ENCODE assay signal across 9 cellular contexts in genomic region chr4:83240379-83240875, GRCh38. TPM values are rescaled to one million over a fixed set of nuclear protein-coding genes. Genes with fewer than 3 reads are reported as not detected.
DNase-seq lines count a peak whose midpoint lies in the region; ATAC-seq lines count a peak whose summit lies in the region.
"Had no signal": no experiment of that assay in that cellular context is flagged by ENCODE, and none has a peak within 500 bp of the region (broad histone marks: within the 10 kb centered on the region; RNA-seq: fewer than 3 reads in every experiment).

No MANE protein-coding gene starts in this region.

- DNase-seq in activated naive CD8-positive, alpha-beta T cell treated with anti-CD3 and anti-CD28 coated beads, Interleukin-2, amount 10 ng/mL, durations not matched to agents 7 days and 5 days = no peak
- DNase-seq in activated naive CD8-positive, alpha-beta T cell treated with anti-CD3 and anti-CD28 coated beads for 36 hours = no peak
- peak; percentile 100 for DNase-seq in MV-4-11 (lab: John Stamatoyannopoulos, UW)
- DNase-seq in stimulated activated naive B cell treated with anti-CD40 and anti-IgM and Interleukin-4, amounts not matched to agents 10 μg/mL and 1 μg/mL and 100 μg/mL, for 72 hours = peak; percentile 68
- no peak for DNase-seq in NCI-H2081 treated with DMSO at 0.1 percent for 48 hours (lab: John Stamatoyannopoulos, UW)
- no peak for DNase-seq in OCI-M2 (lab: John Stamatoyannopoulos, UW; ENCODE audit: unreplicated experiment)
- no peak for DNase-seq in NCI-H2227 treated with DMSO at 0.1 percent for 48 hours (lab: John Stamatoyannopoulos, UW)

- no peak for ATAC-seq in activated naive CD8-positive, alpha-beta T cell treated with anti-CD3 and anti-CD28 coated beads, Interleukin-2, amount 10 ng/mL, durations not matched to agents 7 days and 5 days (ENCODE audit: low read depth)
- ATAC-seq in HG02870 (IDR thresholded peaks at IDR 0.05; ENCODE audit: unreplicated experiment) = peak; percentile 86
- peak; percentile 96 to 97 for ATAC-seq in stimulated activated naive B cell treated with anti-CD40 and anti-IgM and Interleukin-4, amounts not matched to agents 10 μg/mL and 1 μg/mL and 100 μg/mL, for 72 hours (replicated peaks)

- POLR2A ChIA-PET in activated naive CD8-positive, alpha-beta T cell treated with anti-CD3 and anti-CD28 coated beads, Interleukin-2, amount 10 ng/mL, durations not matched to agents 7 days and 5 days (lab: Charles Lee) = no interaction called here

- peaks cover 63% of the 10 kb centered on the region for H3K4me1 Mint-ChIP-seq in activated naive CD8-positive, alpha-beta T cell treated with anti-CD3 and anti-CD28 coated beads, Interleukin-2, amount 10 ng/mL, durations not matched to agents 7 days and 5 days
- peaks cover 42% of the 10 kb centered on the region for H3K4me1 Mint-ChIP-seq in activated naive CD8-positive, alpha-beta T cell treated with anti-CD3 and anti-CD28 coated beads for 36 hours
- H3K4me1 Mint-ChIP-seq in stimulated activated naive B cell treated with anti-CD40 and anti-IgM and Interleukin-4, amounts not matched to agents 10 μg/mL and 1 μg/mL and 100 μg/mL, for 72 hours = peaks cover 33 to 69% of the 10 kb centered on the region in 2 donors
- H3K4me1 Mint-ChIP-seq: nephron had no signal

- peak overlapping the region; percentile 49 for H3K27ac Mint-ChIP-seq in activated naive CD8-positive, alpha-beta T cell treated with anti-CD3 and anti-CD28 coated beads, Interleukin-2, amount 10 ng/mL, durations not matched to agents 7 days and 5 days
- H3K27ac Mint-ChIP-seq in activated naive CD8-positive, alpha-beta T cell treated with anti-CD3 and anti-CD28 coated beads for 36 hours = no peak overlapping the region
- peak overlapping the region; percentile 66 for H3K27ac Mint-ChIP-seq in stimulated activated naive B cell treated with anti-CD40 and anti-IgM and Interleukin-4, amounts not matched to agents 10 μg/mL and 1 μg/mL and 100 μg/mL, for 72 hours
- H3K27ac Mint-ChIP-seq: nephron had no signal

- H3K9me3 Mint-ChIP-seq in activated naive CD8-positive, alpha-beta T cell treated with anti-CD3 and anti-CD28 coated beads, Interleukin-2, amount 10 ng/mL, durations not matched to agents 7 days and 5 days = peaks cover 11% of the 10 kb centered on the region
- peaks cover 2% of the 10 kb centered on the region for H3K9me3 Mint-ChIP-seq in activated naive CD8-positive, alpha-beta T cell treated with anti-CD3 and anti-CD28 coated beads for 36 hours
- peaks cover 0 to 5% of the 10 kb centered on the region in 2 donors for H3K9me3 Mint-ChIP-seq in stimulated activated naive B cell treated with anti-CD40 and anti-IgM and Interleukin-4, amounts not matched to agents 10 μg/mL and 1 μg/mL and 100 μg/mL, for 72 hours

- peaks cover 40% of the 10 kb centered on the region for H3K36me3 Mint-ChIP-seq in activated naive CD8-positive, alpha-beta T cell treated with anti-CD3 and anti-CD28 coated beads, Interleukin-2, amount 10 ng/mL, durations not matched to agents 7 days and 5 days
- H3K36me3 Mint-ChIP-seq in activated naive CD8-positive, alpha-beta T cell treated with anti-CD3 and anti-CD28 coated beads for 36 hours = peaks cover 27% of the 10 kb centered on the region
- peaks cover 2 to 15% of the 10 kb centered on the region in 2 donors for H3K36me3 Mint-ChIP-seq in stimulated activated naive B cell treated with anti-CD40 and anti-IgM and Interleukin-4, amounts not matched to agents 10 μg/mL and 1 μg/mL and 100 μg/mL, for 72 hours

- peaks cover 2% of the 10 kb centered on the region for H3K27me3 Mint-ChIP-seq in activated naive CD8-positive, alpha-beta T cell treated with anti-CD3 and anti-CD28 coated beads, Interleukin-2, amount 10 ng/mL, durations not matched to agents 7 days and 5 days
- H3K27me3 Mint-ChIP-seq in activated naive CD8-positive, alpha-beta T cell treated with anti-CD3 and anti-CD28 coated beads for 36 hours = no peaks in the 10 kb centered on the region
- no peaks in the 10 kb centered on the region for H3K27me3 Mint-ChIP-seq in stimulated activated naive B cell treated with anti-CD40 and anti-IgM and Interleukin-4, amounts not matched to agents 10 μg/mL and 1 μg/mL and 100 μg/mL, for 72 hours

- H3K4me3 Mint-ChIP-seq in activated naive CD8-positive, alpha-beta T cell treated with anti-CD3 and anti-CD28 coated beads, Interleukin-2, amount 10 ng/mL, durations not matched to agents 7 days and 5 days = peak overlapping the region; percentile 10
- H3K4me3 Mint-ChIP-seq in activated naive CD8-positive, alpha-beta T cell treated with anti-CD3 and anti-CD28 coated beads for 36 hours = no peak overlapping the region
- H3K4me3 Mint-ChIP-seq in stimulated activated naive B cell treated with anti-CD40 and anti-IgM and Interleukin-4, amounts not matched to agents 10 μg/mL and 1 μg/mL and 100 μg/mL, for 72 hours = peak overlapping the region; percentile 72 to 75
- H3K4me3 Mint-ChIP-seq: nephron had no signal

RNA-seq across cellular contexts. Expression of gene COQ2, which starts 44.2 kb away (rescaled TPM):
- 10 to 100 TPM; 13.1 to 15.5 TPM for total RNA-seq in activated naive CD8-positive, alpha-beta T cell treated with anti-CD3 and anti-CD28 coated beads, Interleukin-2, amount 10 ng/mL, durations not matched to agents 7 days and 5 days
- total RNA-seq in activated naive CD8-positive, alpha-beta T cell treated with anti-CD3 and anti-CD28 coated beads for 36 hours = 10 to 100 TPM; 24.8 to 25.1 TPM

Comparison
In these comparisons a context has a peak if more than half of its experiments do, and no peak if none do; other contexts are left out.
1. DNase-seq: peak in MV-4-11 (single experiment) and stimulated activated naive B cell treated with anti-CD40 and anti-IgM and Interleukin-4, amounts not matched to agents 10 μg/mL and 1 μg/mL and 100 μg/mL, for 72 hours (single experiment); none in activated naive CD8-positive, alpha-beta T cell treated with anti-CD3 and anti-CD28 coated beads, Interleukin-2, amount 10 ng/mL, durations not matched to agents 7 days and 5 days (single experiment), activated naive CD8-positive, alpha-beta T cell treated with anti-CD3 and anti-CD28 coated beads for 36 hours (single experiment), NCI-H2081 treated with DMSO at 0.1 percent for 48 hours (single experiment), OCI-M2 (single experiment) and NCI-H2227 treated with DMSO at 0.1 percent for 48 hours (single experiment).